Comparison of ENCODE assay signal across 8 cellular contexts in the genomic region with DNA sequence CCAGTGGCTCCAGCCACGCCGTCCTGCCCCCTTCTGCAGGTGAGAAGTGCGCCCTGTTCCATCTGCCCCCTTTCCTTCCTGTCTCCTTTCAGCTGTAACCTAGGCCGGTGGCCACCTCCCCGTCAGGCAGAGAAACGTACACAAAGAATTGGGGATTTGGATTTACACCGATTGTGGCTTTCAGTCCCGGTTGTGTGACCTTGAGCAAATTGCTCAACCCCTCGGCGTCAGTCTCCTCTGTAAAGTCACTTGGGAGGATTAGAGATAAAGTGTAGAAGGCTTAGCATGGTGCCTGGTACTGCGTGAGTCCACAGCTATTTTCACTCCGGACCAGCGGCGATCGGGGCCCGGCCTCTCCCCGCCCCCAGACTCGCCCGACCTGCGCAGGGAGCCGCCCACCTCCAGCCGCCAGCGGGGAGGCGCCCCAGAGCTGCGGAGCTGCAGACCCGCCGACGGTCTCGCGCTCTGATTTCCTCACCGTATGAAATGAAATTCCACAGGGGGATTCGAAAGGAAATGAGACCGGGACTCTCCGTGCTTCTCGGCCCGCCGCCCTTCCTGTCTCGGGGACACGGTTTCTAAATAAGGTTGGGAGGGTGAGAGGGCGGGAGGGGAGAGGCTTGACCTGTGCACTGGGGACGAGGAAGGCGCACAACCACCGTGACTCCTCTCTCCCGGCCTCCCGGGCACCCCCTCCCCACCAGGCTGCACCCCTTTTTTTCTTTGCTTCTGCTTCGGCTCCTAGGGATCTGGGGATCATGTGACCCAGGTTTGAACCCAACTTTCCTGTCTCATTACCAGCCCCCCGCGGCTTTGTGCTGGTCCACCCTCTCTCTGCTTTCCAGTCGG. TPM values are rescaled to one million over a fixed set of nuclear protein-coding genes. Genes with fewer than 3 reads are reported as not detected.
A peak's percentile ranks its signal among the peaks of the same experiment; 100 is the strongest.
DNase-seq lines count a peak whose midpoint lies in the region; ATAC-seq lines count a peak whose summit lies in the region.

No MANE protein-coding gene starts in this region.

- H3K4me3 ChIP-seq in trophoblast cell (ENCODE audit: low read depth, low read length), result peak overlapping the region; percentile 78

- peaks cover 8 to 9% of the 10 kb centered on the region in 2 experiments for H3K4me1 ChIP-seq in trophoblast cell (ENCODE audit: control insufficient read depth in 1 of 2, insufficient read depth in 2 of 2, low read length in 2 of 2)

- peak overlapping the region; percentile 55 for H2BK5ac ChIP-seq in trophoblast cell (ENCODE audit: low read depth, low read length, poor library complexity)

- peak overlapping the region; percentile 27 for H2BK12ac ChIP-seq in trophoblast cell (ENCODE audit: low read length)

- intact Hi-C loops in left cardiac atrium (cut with DNase I), result loop anchor here in 1 of 2 donors (5.0 to 10.0 kb wide), 2 partner anchors 81 to 159 kb away; a partner anchor contains a TSS

- H3K9me3 ChIP-seq in trophoblast cell (ENCODE audit: insufficient read depth, low read depth, low read length), result no peaks in the 10 kb centered on the region

- peaks cover 4% of the 10 kb centered on the region for H3K79me2 ChIP-seq in trophoblast cell (ENCODE audit: control insufficient read depth, insufficient read depth, low read length, poor library complexity)

- peak overlapping the region; percentile 63 for H3K14ac ChIP-seq in trophoblast cell (ENCODE audit: low read length)

- H3K4me2 ChIP-seq in trophoblast cell (ENCODE audit: low read length), result peak overlapping the region; percentile 81

- peak overlapping the region; percentile 90 for H3K27ac ChIP-seq in angular gyrus (ENCODE audit: low read depth, low read length)
- peak overlapping the region; percentile 59 for H3K27ac ChIP-seq in trophoblast cell (ENCODE audit: low read depth, low read length)

- DNase-seq in EH (ENCODE audit: low read depth) (peak; percentile 77), NOMO-1 treated with dmso at 0.1 percent for 144 hours (lab: John Stamatoyannopoulos, UW; ENCODE audit: unreplicated experiment) (peak; percentile 50), left cardiac atrium (peak; percentile 91), trophoblast cell (peak; percentile 40 to 62), AML-193 (lab: John Stamatoyannopoulos, UW) (no peak)

- H2BK120ac ChIP-seq in trophoblast cell (ENCODE audit: insufficient read depth, low read length, poor library complexity), result peak overlapping the region; percentile 48

- no peak overlapping the region for H3K23ac ChIP-seq in trophoblast cell (ENCODE audit: low read length)

- peak overlapping the region; percentile 13 for H4K12ac ChIP-seq in trophoblast cell (ENCODE audit: low read depth, low read length)

- no CpG with 5 or more reads among the region's 49 CpGs for WGBS in trophoblast cell (ENCODE audit: extremely low coverage, insufficient coverage, insufficient read length)

- H3K36me3 ChIP-seq in trophoblast cell (ENCODE audit: control insufficient read depth in 1 of 2, insufficient read depth in 2 of 2, low read length in 2 of 2), result peaks cover 3 to 10% of the 10 kb centered on the region in 2 experiments

- H4K91ac ChIP-seq in trophoblast cell (ENCODE audit: low read depth, low read length), result peak overlapping the region; percentile 67

- peak overlapping the region; percentile 72 for H3K18ac ChIP-seq in trophoblast cell (ENCODE audit: low read length)

- peak overlapping the region; percentile 52 for H4K8ac ChIP-seq in trophoblast cell (ENCODE audit: low read depth, low read length)

- peaks cover 13% of the 10 kb centered on the region for H3K79me1 ChIP-seq in trophoblast cell (ENCODE audit: low read length)

- H2AFZ ChIP-seq in trophoblast cell (ENCODE audit: insufficient read depth, low read length, poor library complexity), result peak overlapping the region; percentile 79

- no peaks in the 10 kb centered on the region for H3K27me3 ChIP-seq in trophoblast cell (ENCODE audit: insufficient read depth, low read length)

- no peak overlapping the region for H2AK5ac ChIP-seq in trophoblast cell (ENCODE audit: low read length)

- peak overlapping the region; percentile 81 for H3K9ac ChIP-seq in trophoblast cell (ENCODE audit: low read length)

- peak overlapping the region; percentile 37 for H3K4ac ChIP-seq in trophoblast cell (ENCODE audit: low read depth, low read length)

- ATAC-seq in GM21360 (IDR thresholded peaks at IDR 0.05; ENCODE audit: unreplicated experiment) (peak; percentile 56), HG03521 (IDR thresholded peaks at IDR 0.05; ENCODE audit: unreplicated experiment) (peak; percentile 51), left cardiac atrium (peak; percentile 83 to 88)

RNA-seq across cellular contexts. Expression of a gene that starts 0.7 kb away (rescaled TPM):
- 10 to 100 TPM; 45.5 to 54.2 TPM for total RNA-seq in left cardiac atrium
- 2.8 and 3.0 TPM in 2 replicates for polyA plus RNA-seq in trophoblast cell (2013)

Comparison
In these comparisons a context has a peak if more than half of its experiments do, and no peak if none do; other contexts are left out.
1. DNase-seq: peak in EH (single experiment), NOMO-1 treated with dmso at 0.1 percent for 144 hours (single experiment), left cardiac atrium (single experiment) and trophoblast cell (2 of 2); none in AML-193 (0 of 2).
2. Peak in every context shown above with its lines, with median percentiles within 50 percentile points of each other: ATAC-seq.